Comparison of ENCODE assay signal across 8 cellular contexts in genomic region chr3:132723551-132723950, GRCh38. TPM values are rescaled to one million over a fixed set of nuclear protein-coding genes. Genes with fewer than 3 reads are reported as not detected.
A peak's percentile ranks its signal among the peaks of the same experiment; 100 is the strongest.
DNase-seq lines count a peak whose midpoint lies in the region; ATAC-seq and TF ChIP-seq lines count a peak whose summit lies in the region.

No MANE protein-coding gene starts in this region.

- ATAC-seq in HG03342 (IDR thresholded peaks at IDR 0.05; ENCODE audit: unreplicated experiment): no peak

- TF ChIP-seq CTCF in LNCaP clone FGC (IDR thresholded peaks at IDR 0.05; ENCODE audit: control insufficient read depth, extremely low read depth, insufficient read depth) (no peak), dorsolateral prefrontal cortex (IDR thresholded peaks at IDR 0.05 in 54 of 56, conservative IDR thresholded peaks at IDR 0.05 in 2 of 56; ENCODE audit: low read depth in 1 of 56, partially characterized antibody in 56 of 56) (peak in 1 of 56 donors; percentile 0), nephron (IDR thresholded peaks at IDR 0.05; ENCODE audit: unreplicated experiment in 3 of 3) (no peak)

- peak overlapping the region; percentile 61 for H3K4me3 ChIP-seq in LNCaP clone FGC (ENCODE audit: low read depth, low read length)
- peak overlapping the region in 58 of 59 donors; percentile 56 to 96 (median 80) for H3K4me3 ChIP-seq in dorsolateral prefrontal cortex

- intact Hi-C loops in dorsolateral prefrontal cortex (cut with DNase I): loop anchor here (2.0 to 10.0 kb wide), 6 partner anchors 61 to 1081 kb away; partner anchors contain the start of genes CDV3 (in 2 of the 2), SRPRB (in 1 of the 2), TMEM108 (in 1 of the 2) and UBA5 (in 1 of the 2)

- peaks cover 7% of the 10 kb centered on the region for H3K36me3 Mint-ChIP-seq in nephron (ENCODE audit: low read depth)

- H3K27ac ChIP-seq in dorsolateral prefrontal cortex: peak overlapping the region in 43 of 59 donors; percentile 50 to 94 (median 85)

- H3K4me1 Mint-ChIP-seq in nephron: peaks cover 43% of the 10 kb centered on the region

- H3K9me3 Mint-ChIP-seq in nephron: no peaks in the 10 kb centered on the region

- DNase-seq in AG08396 (ENCODE audit: low spot score): peak; percentile 3
- DNase-seq in LNCaP clone FGC (ENCODE audit: low read depth): no peak
- DNase-seq in dorsolateral prefrontal cortex: no peak
- no peak for DNase-seq in activated CD4-positive, CD25-positive, alpha-beta regulatory T cell treated with anti-CD3 and anti-CD28 coated beads, Interleukin-2, amount 50 U/mL, for 72 hours
- no peak for DNase-seq in germinal center (ENCODE audit: low spot score)
- DNase-seq in NCI-H1694 (lab: John Stamatoyannopoulos, UW): no peak

- H3K27ac Mint-ChIP-seq in nephron: peak overlapping the region; percentile 97 to 99 (median 99)

- H3K27me3 ChIP-seq in dorsolateral prefrontal cortex: no peaks in the 10 kb centered on the region

- H3K27me3 Mint-ChIP-seq in nephron (ENCODE audit: low read depth): no peaks in the 10 kb centered on the region

- peak overlapping the region; percentile 96 to 97 (median 96) for H3K4me3 Mint-ChIP-seq in nephron

RNA-seq across cellular contexts. Expression of gene NPHP3, which starts 1.3 kb away (rescaled TPM):
- total RNA-seq in dorsolateral prefrontal cortex: 10 to 100 TPM; 12.0 to 55.8 (median 23.8) TPM
